Comparison of ENCODE assay signal across 29 cellular contexts in the genomic region with DNA sequence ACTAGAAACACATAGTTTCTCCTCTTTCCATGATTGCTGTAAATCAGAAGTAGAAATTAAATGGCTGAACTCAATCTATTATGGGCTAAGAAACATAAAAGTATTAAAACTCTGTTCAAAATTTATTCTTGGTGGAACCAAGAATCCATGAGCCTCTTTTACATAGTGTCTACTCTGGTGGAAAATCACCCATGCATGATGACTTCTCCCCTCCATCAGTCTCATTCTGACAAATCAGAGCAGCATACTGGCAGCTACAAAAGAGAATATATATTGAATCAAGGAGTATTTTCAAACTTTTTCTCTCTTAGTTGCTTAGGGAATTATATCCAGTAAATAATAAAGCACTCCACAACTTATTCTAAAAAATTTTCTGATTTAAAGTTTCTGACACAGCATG.
"Had no signal": no experiment of that assay in that cellular context is flagged by ENCODE, and none has a peak within 500 bp of the region (broad histone marks: within the 10 kb centered on the region; RNA-seq: fewer than 3 reads in every experiment).

No MANE protein-coding gene starts in this region.

- H3K36me3 Mint-ChIP-seq: naive thymus-derived CD8-positive, alpha-beta T cell; neural progenitor cell; stimulated activated memory B cell treated with anti-CD40 and anti-IgM and Interleukin-4, amounts not matched to agents 10 μg/mL and 1 μg/mL and 100 μg/mL, for 72 hours had no signal

- H3K27me3 Mint-ChIP-seq: effector memory CD8-positive, alpha-beta T cell; stimulated activated memory B cell treated with anti-CD40 and anti-IgM and Interleukin-4, amounts not matched to agents 10 μg/mL and 1 μg/mL and 100 μg/mL, for 72 hours had no signal

- H3K27ac Mint-ChIP-seq: effector memory CD8-positive, alpha-beta T cell; naive thymus-derived CD8-positive, alpha-beta T cell; neural progenitor cell; stimulated activated memory B cell treated with anti-CD40 and anti-IgM and Interleukin-4, amounts not matched to agents 10 μg/mL and 1 μg/mL and 100 μg/mL, for 72 hours; stimulated activated naive CD8-positive, alpha-beta T cell treated with anti-CD3 and anti-CD28 coated beads, Interleukin-15, amount 100 ng/mL, for 72 hours had no signal

- DNase-seq: activated CD4-positive, alpha-beta T cell treated with anti-CD3 and anti-CD28 coated beads for 48 hours; activated CD4-positive, alpha-beta T cell treated with anti-CD3 and anti-CD28 coated beads, Interleukin-2, amount 50 U/mL, for 48 hours; activated CD8-positive, alpha-beta memory T cell treated with anti-CD3 and anti-CD28 coated beads for 24 hours; activated gamma-delta T cell treated with Interleukin-2 at 50 U/mL for 16 hours; activated naive CD4-positive, alpha-beta T cell treated with anti-CD3 and anti-CD28 coated beads, Interleukin-2, amount 50 U/mL, for 16 hours; activated T-cell treated with anti-CD3 and anti-CD28 coated beads, Interleukin-2, amount 50 U/mL, for 1 hour; amygdala; effector memory CD8-positive, alpha-beta T cell; foreskin fibroblast; head of caudate nucleus; hippocampal formation; left cardiac atrium; midbrain; naive thymus-derived CD8-positive, alpha-beta T cell; right lobe of liver; small intestine; stimulated activated CD4-positive, alpha-beta T cell treated with anti-CD3 and anti-CD28 coated beads, Interleukin-1b, Interleukin-23, amount 100 ng/mL, for 48 hours; stimulated activated CD4-positive, alpha-beta T cell treated with anti-CD3 and anti-CD28 coated beads, Interleukin-4, amount 100 ng/mL, for 4 hours; stimulated activated CD8-positive, alpha-beta memory T cell treated with anti-CD3 and anti-CD28 coated beads, Interleukin-4, amount 100 ng/mL, for 48 hours; stimulated activated naive CD8-positive, alpha-beta T cell treated with anti-CD3 and anti-CD28 coated beads, Interleukin-15, amount 100 ng/mL, for 72 hours; substantia nigra; thyroid gland; upper lobe of left lung; WERI-Rb-1 had no signal

- H3K4me1 ChIP-seq: right lobe of liver, upper lobe of left lung, vagina had no signal

- ATAC-seq: activated CD4-positive, CD25-positive, alpha-beta regulatory T cell treated with anti-CD3 and anti-CD28 coated beads, Interleukin-2, amount 50 U/mL, for 24 hours; effector memory CD8-positive, alpha-beta T cell; naive thymus-derived CD8-positive, alpha-beta T cell; right lobe of liver; stimulated activated memory B cell treated with anti-CD40 and anti-IgM and Interleukin-4, amounts not matched to agents 10 μg/mL and 1 μg/mL and 100 μg/mL, for 72 hours; stimulated activated naive CD8-positive, alpha-beta T cell treated with anti-CD3 and anti-CD28 coated beads, Interleukin-15, amount 100 ng/mL, for 72 hours had no signal

- H2AFZ ChIP-seq: neural progenitor cell had no signal

- H3K4me2 ChIP-seq: neural progenitor cell had no signal

- H3K4me3 Mint-ChIP-seq: effector memory CD8-positive, alpha-beta T cell; naive thymus-derived CD8-positive, alpha-beta T cell; neural progenitor cell; stimulated activated memory B cell treated with anti-CD40 and anti-IgM and Interleukin-4, amounts not matched to agents 10 μg/mL and 1 μg/mL and 100 μg/mL, for 72 hours; stimulated activated naive CD8-positive, alpha-beta T cell treated with anti-CD3 and anti-CD28 coated beads, Interleukin-15, amount 100 ng/mL, for 72 hours had no signal

- H3K36me3 ChIP-seq: neural progenitor cell, right lobe of liver, thyroid gland, upper lobe of left lung, vagina, WERI-Rb-1 had no signal

- H3K4me3 ChIP-seq: coronary artery, neural progenitor cell, right lobe of liver, thyroid gland, upper lobe of left lung, vagina had no signal

- H3K27ac ChIP-seq: coronary artery, neural progenitor cell, right lobe of liver, thyroid gland, upper lobe of left lung, vagina, WERI-Rb-1 had no signal

- H3K9me3 ChIP-seq: right lobe of liver, thyroid gland, upper lobe of left lung, vagina had no signal

- H3K9me3 Mint-ChIP-seq: neural progenitor cell had no signal

- H3K27me3 ChIP-seq: neural progenitor cell, right lobe of liver, thyroid gland, upper lobe of left lung, vagina had no signal

- H3K4me1 Mint-ChIP-seq: naive thymus-derived CD8-positive, alpha-beta T cell; stimulated activated memory B cell treated with anti-CD40 and anti-IgM and Interleukin-4, amounts not matched to agents 10 μg/mL and 1 μg/mL and 100 μg/mL, for 72 hours; stimulated activated naive CD8-positive, alpha-beta T cell treated with anti-CD3 and anti-CD28 coated beads, Interleukin-15, amount 100 ng/mL, for 72 hours had no signal

- H3K9ac ChIP-seq: neural progenitor cell had no signal
